Comparison of ENCODE assay signal across 10 cellular contexts in genomic region chr1:232575524-232576040, GRCh38. TPM values are rescaled to one million over a fixed set of nuclear protein-coding genes. Genes with fewer than 3 reads are reported as not detected.
DNase-seq lines count a peak whose midpoint lies in the region; ATAC-seq and TF ChIP-seq lines count a peak whose summit lies in the region.
"Had no signal": no experiment of that assay in that cellular context is flagged by ENCODE, and none has a peak within 500 bp of the region (broad histone marks: within the 10 kb centered on the region; RNA-seq: fewer than 3 reads in every experiment).

No MANE protein-coding gene starts in this region.

- H3K4me1 ChIP-seq in Panc1 (ENCODE audit: control insufficient read depth, insufficient read depth, low read length) (no peaks in the 10 kb centered on the region; the same call in 1 of the 2 replicates), sigmoid colon (peaks cover 0 to 56% (median 21%) of the 10 kb centered on the region in 4 donors)

- no peaks in the 10 kb centered on the region for H3K36me3 ChIP-seq in Panc1 (ENCODE audit: control insufficient read depth, insufficient read depth, low read length)
- no peaks in the 10 kb centered on the region for H3K36me3 ChIP-seq in sigmoid colon

- CTCF ChIA-PET in Panc1 (lab: Charles Lee), result no interaction called here

- peaks cover 11% of the 10 kb centered on the region for H3K27me3 Mint-ChIP-seq in endothelial cell (ENCODE audit: unreplicated experiment)

- no TSS peak for BruUV-seq in Panc1 (replicated peaks; lab: Mats Ljungman, UMichigan)

- ATAC-seq in Panc1, result no peak

- peak overlapping the region; percentile 13 for H3K4me3 Mint-ChIP-seq in endothelial cell (ENCODE audit: unreplicated experiment)

- TF ChIP-seq CTCF in Panc1 (IDR thresholded peaks at IDR 0.05), result no peak
- TF ChIP-seq CTCF in endothelial cell (IDR thresholded peaks at IDR 0.05; ENCODE audit: unreplicated experiment), result no peak
- no peak for TF ChIP-seq CTCF in sigmoid colon (IDR thresholded peaks at IDR 0.05)
- TF ChIP-seq CTCF in GM10266 (IDR thresholded peaks at IDR 0.05; ENCODE audit: control insufficient read depth, insufficient read depth, low read depth, missing control alignments), result no peak

- H3K4me1 Mint-ChIP-seq in endothelial cell (ENCODE audit: unreplicated experiment), result peaks cover 90% of the 10 kb centered on the region

- H3K4me3 ChIP-seq in Panc1 (ENCODE audit: low read depth in 2 of 2, low read length in 2 of 2) (peak overlapping the region; percentile 12 to 40; a peak in 3 of 4 replicates), sigmoid colon (peak overlapping the region; percentile 4 to 40 (median 37))

- H3K9me3 ChIP-seq in Panc1 (ENCODE audit: control insufficient read depth, insufficient read depth, low read depth, low read length) (no peaks in the 10 kb centered on the region), sigmoid colon (no peaks in the 10 kb centered on the region)

- H3K27me3 ChIP-seq in Panc1 (ENCODE audit: control insufficient read depth, insufficient read depth, low read length), result no peaks in the 10 kb centered on the region
- no peaks in the 10 kb centered on the region for H3K27me3 ChIP-seq in sigmoid colon

- 67% methylated on average over 6 of the region's 6 CpGs for WGBS in sigmoid colon, 2 donors

- peaks cover 38% of the 10 kb centered on the region for H3K36me3 Mint-ChIP-seq in endothelial cell (ENCODE audit: low read depth, unreplicated experiment)

- H3K9me3 Mint-ChIP-seq in endothelial cell (ENCODE audit: unreplicated experiment), result no peaks in the 10 kb centered on the region

- DNase-seq in NCI-H2029 (lab: John Stamatoyannopoulos, UW) (peak; percentile 38), NCI-H2029 treated with DMSO at 0.1 percent for 48 hours (lab: John Stamatoyannopoulos, UW) (no peak), Panc1 (ENCODE audit: low read depth, low spot score) (no peak), endothelial cell (ENCODE audit: low spot score) (no peak), sigmoid colon (no peak), HuH-7 (ENCODE audit: low spot score) (no peak), GM10266 (ENCODE audit: extremely low spot score) (no peak), NCI-H2107 (lab: John Stamatoyannopoulos, UW) (no peak)
- DNase-seq: amygdala, kidney had no signal

- peak overlapping the region; percentile 92 for H3K27ac Mint-ChIP-seq in endothelial cell (ENCODE audit: unreplicated experiment)

- no peak for TF ChIP-seq POLR2A in sigmoid colon (IDR thresholded peaks at IDR 0.05)

- H3K27ac ChIP-seq in Panc1 (ENCODE audit: low read length), result 0 out of 2 replicates have a peak overlapping the region, but pooled peaks have one; percentile 62
- H3K27ac ChIP-seq in sigmoid colon, result peak overlapping the region; percentile 54 to 80 (median 74)

- in situ Hi-C loops in Panc1 (cut with HindIII; ENCODE audit: low pct_unique_long_range_greater_than_20kb, low sequenced_read_pairs), result no loop called here

- POLR2A ChIA-PET in Panc1 (lab: Charles Lee), result no interaction called here

- intact Hi-C loops in Panc1 (cut with micrococcal nuclease; ENCODE audit: unreplicated experiment), result no loop called here
- intact Hi-C loops in sigmoid colon (cut with DNase I), result loop anchor here (5.0 kb wide), 1 partner anchor 47 kb away; no protein-coding TSS in a partner anchor

- no peak for TF ChIP-seq EP300 in sigmoid colon (IDR thresholded peaks at IDR 0.05)

RNA-seq across cellular contexts. Expression of gene SIPA1L2, which starts 54.4 kb away (rescaled TPM):
- total RNA-seq in Panc1 (2021; ENCODE audit: unreplicated experiment) (5.2 TPM), endothelial cell (ENCODE audit: unreplicated experiment) (153 TPM), sigmoid colon (10 to 100 TPM; 22.5 to 42.5 (median 32.1) TPM)
- polyA plus RNA-seq in Panc1 (2012; ENCODE audit: insufficient read length), result 2.6 TPM
- 10 to 100 TPM; 16.2 to 20.6 (median 18.0) TPM for polyA plus RNA-seq in sigmoid colon
